ENCODE assay signal across 1 cellular context in the genomic region with DNA sequence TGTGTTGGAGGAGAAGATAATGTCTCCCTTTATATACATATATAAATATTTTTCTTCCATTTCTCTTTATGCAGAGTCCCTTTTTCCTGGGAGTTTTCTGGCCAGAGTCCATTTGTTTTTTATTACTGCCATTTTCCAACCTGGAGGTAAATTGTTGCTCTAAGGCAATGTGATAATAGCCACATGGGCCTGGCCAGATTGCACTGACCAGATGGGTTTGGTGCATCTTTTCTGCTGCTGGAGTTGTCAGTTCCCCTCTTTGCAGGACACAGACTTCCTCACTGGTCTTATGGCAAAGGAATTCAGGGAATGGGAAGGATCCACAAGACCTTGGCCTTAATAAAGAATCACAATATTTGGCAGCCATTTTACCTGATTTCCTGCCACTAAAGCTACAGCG.
TF ChIP-seq lines count a peak whose summit lies in the region.

No MANE protein-coding gene starts in this region.

TF ChIP-seq in GM23338, 12 proteins besides CTCF, POLR2A, EP300 and RAD21 (continued from another document):
- TF ChIP-seq ZNF462 (CRISPR knock-in tag; IDR thresholded peaks at IDR 0.05) (no peak), ZNF114 (CRISPR knock-in tag; IDR thresholded peaks at IDR 0.05) (no peak), EZH2 (IDR thresholded peaks at IDR 0.05; ENCODE audit: low read depth, unreplicated experiment) (no peak)
